Comparison of ENCODE assay signal across 18 cellular contexts in the genomic region with DNA sequence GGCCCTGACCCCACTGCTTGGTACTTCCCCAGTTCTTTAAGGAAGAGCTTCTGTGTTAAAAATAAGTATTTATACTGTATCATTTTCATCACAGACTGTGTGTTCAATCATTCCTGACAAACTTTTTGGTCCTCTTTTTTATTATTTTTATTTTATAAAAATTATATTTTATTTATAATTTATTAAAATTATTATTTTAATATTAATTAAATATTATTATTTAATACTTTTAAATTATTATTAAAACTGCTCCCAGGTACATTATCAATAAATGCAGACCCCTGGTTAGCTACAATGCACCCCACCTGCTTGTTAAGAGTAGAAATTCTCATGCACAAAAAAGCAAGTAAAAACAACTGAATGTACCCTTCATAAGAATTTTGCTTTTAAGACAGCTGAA.
DNase-seq lines count a peak whose midpoint lies in the region; ATAC-seq, FAIRE-seq and TF ChIP-seq lines count a peak whose summit lies in the region.
"Had no signal": no experiment of that assay in that cellular context is flagged by ENCODE, and none has a peak within 500 bp of the region (broad histone marks: within the 10 kb centered on the region; RNA-seq: fewer than 3 reads in every experiment).

No MANE protein-coding gene starts in this region.

- intact Hi-C loops in pancreas (cut with DNase I), result no loop called here

- H3K27ac ChIP-seq in pancreas, result no peak overlapping the region
- H3K27ac ChIP-seq in hepatocyte, result no peak overlapping the region
- H3K27ac ChIP-seq: BLaER1 treated with 17β-estradiol and CSF1 and Interleukin-3, amounts not matched to agents 10 nM and 100 nM; GM23248; HL-60 had no signal

- H3K9me2 ChIP-seq in hepatocyte (replicated peaks; ENCODE audit: insufficient read depth), result no peaks in the 10 kb centered on the region

- FAIRE-seq in A204.1 (lab: Jason Lieb, UNC) (peak; percentile 65), RCC 7860 (lab: Jason Lieb, UNC) (peak; percentile 53), pancreas (lab: Jason Lieb, UNC) (peak; percentile 34)
- FAIRE-seq: H54 had no signal

- peaks cover 66% of the 10 kb centered on the region for H3K36me3 Mint-ChIP-seq in nephron progenitor cell (ENCODE audit: low read depth)
- H3K36me3 Mint-ChIP-seq: CD8-positive, alpha-beta T cell had no signal

- TF ChIP-seq CTCF in nephron progenitor cell (IDR thresholded peaks at IDR 0.05) (no peak), pancreas (IDR thresholded peaks at IDR 0.05) (no peak), hepatocyte (IDR thresholded peaks at IDR 0.05; ENCODE audit: poor library complexity) (no peak)

- no peak overlapping the region for H3K4me3 ChIP-seq in pancreas
- no peak overlapping the region for H3K4me3 ChIP-seq in hepatocyte
- H3K4me3 ChIP-seq: BLaER1 treated with 17β-estradiol and CSF1 and Interleukin-3, amounts not matched to agents 10 nM and 100 nM; GM23248 had no signal

- H3K4me3 Mint-ChIP-seq in nephron progenitor cell, result peak overlapping the region; percentile 47
- H3K4me3 Mint-ChIP-seq: B cell; CD8-positive, alpha-beta T cell had no signal

- ATAC-seq in pancreas, result no peak
- ATAC-seq in GM21447 (IDR thresholded peaks at IDR 0.05; ENCODE audit: unreplicated experiment), result no peak
- ATAC-seq: CD8-positive, alpha-beta T cell had no signal

- H3K9me3 ChIP-seq in pancreas (no peaks in the 10 kb centered on the region), hepatocyte (ENCODE audit: low read depth) (no peaks in the 10 kb centered on the region)
- H3K9me3 ChIP-seq: BLaER1 treated with 17β-estradiol and CSF1 and Interleukin-3, amounts not matched to agents 10 nM and 100 nM had no signal

- H3K4me1 ChIP-seq in pancreas (no peaks in the 10 kb centered on the region), hepatocyte (ENCODE audit: insufficient read depth) (peaks cover 7% of the 10 kb centered on the region)

- H3K27ac Mint-ChIP-seq in nephron progenitor cell, result peak overlapping the region; percentile 86
- H3K27ac Mint-ChIP-seq: B cell; CD8-positive, alpha-beta T cell had no signal

- H3K4me2 ChIP-seq in hepatocyte, result no peak overlapping the region

- DNase-seq in RCC 7860 (ENCODE audit: low spot score) (no peak), nephron progenitor cell (no peak), pancreas (no peak), hepatocyte (ENCODE audit: low spot score) (no peak)
- DNase-seq in NK-92 treated with Interleukin-12 subunit alpha and Interleukin-12 subunit beta, amount 100 ng/mL, for 24 hours (lab: John Stamatoyannopoulos, UW), result no peak
- DNase-seq: 8988T; Calu3; CD8-positive, alpha-beta T cell; DMS79 treated with DMSO at 0.1 percent for 48 hours; GF-D8; GM23248; HCEC 1CT had no signal

- H3K27me3 ChIP-seq in pancreas (no peaks in the 10 kb centered on the region), hepatocyte (no peaks in the 10 kb centered on the region)
- H3K27me3 ChIP-seq: BLaER1 treated with 17β-estradiol and CSF1 and Interleukin-3, amounts not matched to agents 10 nM and 100 nM had no signal

- no peaks in the 10 kb centered on the region for H4K20me1 ChIP-seq in hepatocyte (ENCODE audit: insufficient read depth, poor library complexity, severe bottlenecking)
- H4K20me1 ChIP-seq: BLaER1 treated with 17β-estradiol and CSF1 and Interleukin-3, amounts not matched to agents 10 nM and 100 nM had no signal

- H2AFZ ChIP-seq in hepatocyte, result no peak overlapping the region
- H2AFZ ChIP-seq: GM23248 had no signal

- H3K36me3 ChIP-seq in pancreas, result no peaks in the 10 kb centered on the region
- no peaks in the 10 kb centered on the region for H3K36me3 ChIP-seq in hepatocyte (replicated peaks; ENCODE audit: insufficient read depth, low read depth)

- no peaks in the 10 kb centered on the region for H3K27me3 Mint-ChIP-seq in nephron progenitor cell (ENCODE audit: low read depth, poor library complexity)

- H3K79me2 ChIP-seq in hepatocyte, result no peaks in the 10 kb centered on the region

- no peaks in the 10 kb centered on the region for H3K9me3 Mint-ChIP-seq in nephron progenitor cell
- H3K9me3 Mint-ChIP-seq: CD8-positive, alpha-beta T cell had no signal

- peaks cover 79% of the 10 kb centered on the region for H3K4me1 Mint-ChIP-seq in nephron progenitor cell
- H3K4me1 Mint-ChIP-seq: B cell had no signal
